ENCODE assay signal across 23 cellular contexts in the genomic region with DNA sequence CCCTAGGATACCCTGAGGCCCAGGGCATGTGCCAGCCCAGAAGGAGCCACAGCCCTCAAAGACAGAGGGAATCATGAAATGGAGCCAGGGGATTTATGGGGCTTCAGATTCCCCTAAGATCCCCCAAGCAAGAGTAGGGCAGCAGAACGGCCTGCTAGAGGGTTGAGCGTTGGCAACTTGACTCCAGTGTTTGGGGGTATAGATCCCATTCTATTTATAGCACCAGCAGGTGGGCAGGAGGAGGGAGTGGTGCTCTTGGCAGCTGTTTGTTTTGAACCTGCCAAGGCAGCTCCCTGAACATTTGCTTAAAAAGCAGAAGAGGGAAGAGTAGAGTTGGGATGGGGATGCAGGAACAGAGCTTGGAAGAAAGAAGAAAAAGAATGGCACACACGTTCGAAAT. TPM values are rescaled to one million over a fixed set of nuclear protein-coding genes. Genes with fewer than 3 reads are reported as not detected.
DNase-seq lines count a peak whose midpoint lies in the region; ATAC-seq, FAIRE-seq and TF ChIP-seq lines count a peak whose summit lies in the region.
"Had no signal": no experiment of that assay in that cellular context is flagged by ENCODE, and none has a peak within 500 bp of the region (broad histone marks: within the 10 kb centered on the region; RNA-seq: fewer than 3 reads in every experiment).

No MANE protein-coding gene starts in this region.

- no peaks in the 10 kb centered on the region for H3K27me3 ChIP-seq in WERI-Rb-1 (ENCODE audit: insufficient read depth, low read depth, severe bottlenecking)
- H3K27me3 ChIP-seq: esophagus muscularis mucosa had no signal

- ATAC-seq in sciatic nerve, result no peak
- ATAC-seq: GM12878; naive thymus-derived CD8-positive, alpha-beta T cell had no signal

- no peaks in the 10 kb centered on the region for H3K36me3 ChIP-seq in WERI-Rb-1
- H3K36me3 ChIP-seq: esophagus muscularis mucosa had no signal

- no peak for FAIRE-seq in GM12891 (lab: Jason Lieb, UNC)
- FAIRE-seq: GM12878, RCC 7860, urothelium cell line had no signal

- no peaks in the 10 kb centered on the region for H3K9me3 ChIP-seq in WERI-Rb-1 (ENCODE audit: severe bottlenecking)
- H3K9me3 ChIP-seq: esophagus muscularis mucosa had no signal

- H3K27ac ChIP-seq in WERI-Rb-1, result no peak overlapping the region
- H3K27ac ChIP-seq: esophagus muscularis mucosa, GM23248 had no signal

- no peak for TF ChIP-seq CTCF in WERI-Rb-1 (IDR thresholded peaks at IDR 0.05; ENCODE audit: low read depth, low read length)

- intact Hi-C loops in sciatic nerve (cut with DNase I), result no loop called here

- H3K4me3 ChIP-seq in WERI-Rb-1 (ENCODE audit: low read depth, low read length), result no peak overlapping the region
- H3K4me3 ChIP-seq: esophagus muscularis mucosa, GM12878, GM23248, lung had no signal

- DNase-seq in COR-L47 (lab: John Stamatoyannopoulos, UW), result peak; percentile 40
- peak; percentile 91 for DNase-seq in NCI-H1092 treated with DMSO at 0.1 percent for 48 hours (lab: John Stamatoyannopoulos, UW)
- DNase-seq in NCI-H446 (lab: John Stamatoyannopoulos, UW), result peak; percentile 73 to 94
- DNase-seq in cerebellum (ENCODE audit: low spot score), result peak; percentile 26
- no peak for DNase-seq in sciatic nerve (ENCODE audit: low spot score)
- DNase-seq in WERI-Rb-1, result no peak
- no peak for DNase-seq in GF-D8 (lab: John Stamatoyannopoulos, UW)
- no peak for DNase-seq in GM12891 (ENCODE audit: insufficient read length, low spot score)
- DNase-seq: ACHN; activated CD4-positive, alpha-beta memory T cell treated with anti-CD3 and anti-CD28 coated beads, Interleukin-2, amount 10 ng/mL, durations not matched to agents 7 days and 5 days; activated naive CD8-positive, alpha-beta T cell treated with anti-CD3 and anti-CD28 coated beads for 36 hours; activated T-cell treated with anti-CD3 and anti-CD28 coated beads, Interleukin-2, amount 50 U/mL, for 72 hours; CD4-positive, alpha-beta T cell; GM23248; immature natural killer cell; naive thymus-derived CD8-positive, alpha-beta T cell; NCI-H2227 treated with DMSO at 0.1 percent for 48 hours had no signal

- TF ChIP-seq POLR2A in GM12891 (IDR thresholded peaks at IDR 0.05; ENCODE audit: low read depth, low read length), result no peak

TF ChIP-seq in GM12891, 5 proteins besides CTCF, POLR2A, EP300 and RAD21:
- TF ChIP-seq POLR2AphosphoS5 (IDR thresholded peaks at IDR 0.05; ENCODE audit: low read depth, low read length), result no peak
- TF ChIP-seq POU2F2 (IDR thresholded peaks at IDR 0.05; ENCODE audit: low read depth, low read length), result no peak
- no peak for TF ChIP-seq SPI1 (IDR thresholded peaks at IDR 0.05; ENCODE audit: low read depth, low read length)
- no peak for TF ChIP-seq PAX5 (IDR thresholded peaks at IDR 0.05; ENCODE audit: insufficient read depth, low read length, severe bottlenecking)
- no peak for TF ChIP-seq TAF1 (IDR thresholded peaks at IDR 0.05; ENCODE audit: low read depth, low read length)

RNA-seq across cellular contexts. Expression of a gene that starts 33.7 kb away (rescaled TPM):
- total RNA-seq in cerebellum (392 TPM), sciatic nerve (1,285 TPM)
- 90.3 TPM for polyA plus RNA-seq in GM12891 (2012; ENCODE audit: low read depth, missing spikeins)

RNA-seq across cellular contexts. Expression of a gene that starts 42.6 kb away (rescaled TPM):
- total RNA-seq in cerebellum (not detected), sciatic nerve (not detected)
- 0.03 TPM for polyA plus RNA-seq in GM12891 (2012; ENCODE audit: low read depth, missing spikeins)
- total RNA-seq: activated CD4-positive, alpha-beta memory T cell treated with anti-CD3 and anti-CD28 coated beads, Interleukin-2, amount 10 ng/mL, durations not matched to agents 7 days and 5 days; activated naive CD8-positive, alpha-beta T cell treated with anti-CD3 and anti-CD28 coated beads for 36 hours; activated T-cell treated with anti-CD3 and anti-CD28 coated beads, Interleukin-2, amount 50 U/mL, for 72 hours; CD4-positive, alpha-beta T cell; dermis microvascular lymphatic vessel endothelial cell; esophagus muscularis mucosa; GM12878; GM23248; lung; naive thymus-derived CD8-positive, alpha-beta T cell had no signal
- polyA plus RNA-seq: GM23248; lung; naive thymus-derived CD8-positive, alpha-beta T cell had no signal

Comparison
In these comparisons a context has a peak if more than half of its experiments do, and no peak if none do; other contexts are left out.
1. DNase-seq: peak in COR-L47 (single experiment), NCI-H1092 treated with DMSO at 0.1 percent for 48 hours (single experiment), NCI-H446 (2 of 2) and cerebellum (single experiment); none in sciatic nerve (single experiment), WERI-Rb-1 (single experiment), GF-D8 (single experiment) and GM12891 (single experiment).